ENCODE assay signal across 1 cellular context in genomic region chr17:77098884-77099545, GRCh38.
TF ChIP-seq lines count a peak whose summit lies in the region.

No MANE protein-coding gene starts in this region.

TF ChIP-seq in HepG2, 621 proteins besides CTCF, POLR2A, EP300 and RAD21 (continued from another document and continues in another):
- TF ChIP-seq E2F1 (CRISPR knock-in tag; IDR thresholded peaks at IDR 0.05) (no peak), GLMP (CRISPR knock-in tag; IDR thresholded peaks at IDR 0.05; ENCODE audit: borderline replicate concordance) (no peak), ZNF503 (CRISPR knock-in tag; IDR thresholded peaks at IDR 0.05) (peak; percentile 38; the same call in 1 of the 2 replicates), TOPORS (CRISPR knock-in tag; IDR thresholded peaks at IDR 0.05) (no peak), ZNF513 (CRISPR knock-in tag; conservative IDR thresholded peaks at IDR 0.05) (no peak), ATRX (CRISPR knock-in tag; IDR thresholded peaks at IDR 0.05; ENCODE audit: borderline replicate concordance) (no peak), TEF (CRISPR knock-in tag; IDR thresholded peaks at IDR 0.05) (peak; percentile 100), KDM5B (CRISPR knock-in tag; IDR thresholded peaks at IDR 0.05; ENCODE audit: borderline replicate concordance) (no peak), PRDM10 (CRISPR knock-in tag; IDR thresholded peaks at IDR 0.05; ENCODE audit: low read depth) (no peak), KLF13 (CRISPR knock-in tag; IDR thresholded peaks at IDR 0.05) (no peak), ZNF24 (IDR thresholded peaks at IDR 0.05) (0 out of 2 replicates have a peak, but pooled peaks have one; percentile 36), ZNF563 (CRISPR knock-in tag; IDR thresholded peaks at IDR 0.05) (no peak), TIGD3 (CRISPR knock-in tag; IDR thresholded peaks at IDR 0.05; ENCODE audit: borderline replicate concordance) (no peak), SNAPC5 (CRISPR knock-in tag; IDR thresholded peaks at IDR 0.05; ENCODE audit: borderline replicate concordance) (no peak), POLR2G (IDR thresholded peaks at IDR 0.05; ENCODE audit: low read depth, low read length) (no peak), HNRNPK (IDR thresholded peaks at IDR 0.05; ENCODE audit: low read depth, low read length, poor library complexity, severe bottlenecking) (no peak), ZC3H4 (CRISPR knock-in tag; IDR thresholded peaks at IDR 0.05; ENCODE audit: borderline replicate concordance) (no peak), NFATC3 (CRISPR knock-in tag; IDR thresholded peaks at IDR 0.05) (no peak), ZNF629 (CRISPR knock-in tag; conservative IDR thresholded peaks at IDR 0.05) (no peak), NR2F1 (CRISPR knock-in tag; IDR thresholded peaks at IDR 0.05) (0 out of 4 replicates have a peak, but pooled peaks of 1 of the 2 experiments have one; percentile 14), ZNF543 (CRISPR knock-in tag; IDR thresholded peaks at IDR 0.05) (no peak), SAFB2 (CRISPR knock-in tag; IDR thresholded peaks at IDR 0.05; ENCODE audit: borderline replicate concordance, low read depth) (no peak), ZNF772 (CRISPR knock-in tag; IDR thresholded peaks at IDR 0.05) (no peak), HMGA1 (CRISPR knock-in tag; conservative IDR thresholded peaks at IDR 0.05) (no peak), XBP1 (CRISPR knock-in tag; IDR thresholded peaks at IDR 0.05) (no peak), KMT2B (CRISPR knock-in tag; IDR thresholded peaks at IDR 0.05) (peak; percentile 62; the same call in 1 of the 2 replicates), SRSF1 (optimal IDR thresholded peaks at IDR 0.05; ENCODE audit: low read depth, low read length) (no peak), CAMTA2 (CRISPR knock-in tag; IDR thresholded peaks at IDR 0.05; ENCODE audit: borderline replicate concordance) (no peak), KLF6 (CRISPR knock-in tag; IDR thresholded peaks at IDR 0.05) (0 out of 2 replicates have a peak, but pooled peaks have one; percentile 46), ZBED4 (CRISPR knock-in tag; IDR thresholded peaks at IDR 0.05; ENCODE audit: borderline replicate concordance) (no peak), ZNF180 (CRISPR knock-in tag; IDR thresholded peaks at IDR 0.05; ENCODE audit: borderline replicate concordance, low read depth) (no peak), ARNTL (CRISPR knock-in tag; IDR thresholded peaks at IDR 0.05) (peak; percentile 98), BCL3 (CRISPR knock-in tag; IDR thresholded peaks at IDR 0.05) (no peak), ZNF879 (CRISPR knock-in tag; IDR thresholded peaks at IDR 0.05) (no peak), NBN (conservative IDR thresholded peaks at IDR 0.05) (no peak), KAT8 (CRISPR knock-in tag; IDR thresholded peaks at IDR 0.05) (peak; percentile 71; the same call in 1 of the 2 replicates), ZFP36L1 (CRISPR knock-in tag; IDR thresholded peaks at IDR 0.05) (peak; percentile 86; the same call in 1 of the 2 replicates), DMAP1 (CRISPR knock-in tag; IDR thresholded peaks at IDR 0.05) (no peak), FOXC1 (CRISPR knock-in tag; IDR thresholded peaks at IDR 0.05; ENCODE audit: borderline replicate concordance) (no peak), ZBTB42 (CRISPR knock-in tag; IDR thresholded peaks at IDR 0.05) (no peak), RBM39 (IDR thresholded peaks at IDR 0.05; ENCODE audit: low read depth, low read length, poor library complexity, severe bottlenecking) (no peak), KLF16 (CRISPR knock-in tag; IDR thresholded peaks at IDR 0.05) (peak in 1 of 2 experiments; percentile 56; a peak in 1 of 4 replicates), FOXK2 (IDR thresholded peaks at IDR 0.05) (no peak), BRD4 (CRISPR knock-in tag; IDR thresholded peaks at IDR 0.05) (no peak), TRAFD1 (CRISPR knock-in tag; IDR thresholded peaks at IDR 0.05; ENCODE audit: borderline replicate concordance) (no peak), TEAD3 (CRISPR knock-in tag; optimal IDR thresholded peaks at IDR 0.05; ENCODE audit: borderline replicate concordance) (no peak), RCOR2 (CRISPR knock-in tag; IDR thresholded peaks at IDR 0.05) (no peak)
